In genomic region chr10:106982248-106982647, GRCh38 we compare ENCODE assay signal across 29 cellular contexts.
"Had no signal": no experiment of that assay in that cellular context is flagged by ENCODE, and none has a peak within 500 bp of the region (broad histone marks: within the 10 kb centered on the region; RNA-seq: fewer than 3 reads in every experiment).

No MANE protein-coding gene starts in this region.

- H3K9me3 ChIP-seq: neutrophil, pancreas, prostate gland, right atrium auricular region, spleen, suprapubic skin, testis, tibial nerve, upper lobe of left lung, vagina had no signal

- H3K4me1 Mint-ChIP-seq: naive thymus-derived CD8-positive, alpha-beta T cell; stimulated activated memory B cell treated with anti-CD40 and anti-IgM and Interleukin-4, amounts not matched to agents 10 μg/mL and 1 μg/mL and 100 μg/mL, for 72 hours; stimulated activated naive CD8-positive, alpha-beta T cell treated with anti-CD3 and anti-CD28 coated beads, Interleukin-15, amount 100 ng/mL, for 72 hours had no signal

- H3K27me3 ChIP-seq: neutrophil, pancreas, right atrium auricular region, spleen, suprapubic skin, testis, tibial nerve, upper lobe of left lung, vagina had no signal

- H3K4me3 ChIP-seq: pancreas, prostate gland, right atrium auricular region, skin epidermis, smooth muscle cell, spleen, suprapubic skin, testis, tibial nerve, upper lobe of left lung, vagina had no signal

- H3K4me2 ChIP-seq: smooth muscle cell had no signal

- H3K4me3 Mint-ChIP-seq: naive thymus-derived CD8-positive, alpha-beta T cell; nephron progenitor cell; neural crest cell; stimulated activated memory B cell treated with anti-CD40 and anti-IgM and Interleukin-4, amounts not matched to agents 10 μg/mL and 1 μg/mL and 100 μg/mL, for 72 hours; stimulated activated naive CD8-positive, alpha-beta T cell treated with anti-CD3 and anti-CD28 coated beads, Interleukin-15, amount 100 ng/mL, for 72 hours had no signal

- H3K27me3 Mint-ChIP-seq: naive thymus-derived CD8-positive, alpha-beta T cell; stimulated activated memory B cell treated with anti-CD40 and anti-IgM and Interleukin-4, amounts not matched to agents 10 μg/mL and 1 μg/mL and 100 μg/mL, for 72 hours; stimulated activated naive CD8-positive, alpha-beta T cell treated with anti-CD3 and anti-CD28 coated beads, Interleukin-15, amount 100 ng/mL, for 72 hours had no signal

- H3K27ac Mint-ChIP-seq: naive thymus-derived CD8-positive, alpha-beta T cell; nephron progenitor cell; stimulated activated memory B cell treated with anti-CD40 and anti-IgM and Interleukin-4, amounts not matched to agents 10 μg/mL and 1 μg/mL and 100 μg/mL, for 72 hours; stimulated activated naive CD8-positive, alpha-beta T cell treated with anti-CD3 and anti-CD28 coated beads, Interleukin-15, amount 100 ng/mL, for 72 hours had no signal

- H3K36me3 Mint-ChIP-seq: naive thymus-derived CD8-positive, alpha-beta T cell; stimulated activated memory B cell treated with anti-CD40 and anti-IgM and Interleukin-4, amounts not matched to agents 10 μg/mL and 1 μg/mL and 100 μg/mL, for 72 hours had no signal

- H3K9me3 Mint-ChIP-seq: nephron progenitor cell; neural crest cell; stimulated activated memory B cell treated with anti-CD40 and anti-IgM and Interleukin-4, amounts not matched to agents 10 μg/mL and 1 μg/mL and 100 μg/mL, for 72 hours; stimulated activated naive CD8-positive, alpha-beta T cell treated with anti-CD3 and anti-CD28 coated beads, Interleukin-15, amount 100 ng/mL, for 72 hours had no signal

- ATAC-seq: naive thymus-derived CD8-positive, alpha-beta T cell; pancreas; sciatic nerve; stimulated activated memory B cell treated with anti-CD40 and anti-IgM and Interleukin-4, amounts not matched to agents 10 μg/mL and 1 μg/mL and 100 μg/mL, for 72 hours; stimulated activated naive CD8-positive, alpha-beta T cell treated with anti-CD3 and anti-CD28 coated beads, Interleukin-15, amount 100 ng/mL, for 72 hours; stimulated activated naive CD8-positive, alpha-beta T cell treated with anti-CD3 and anti-CD28 coated beads, Interleukin-15, Interleukin-2, amounts not matched to agents 100 U/mL and 50 U/mL, for 24 hours had no signal

- H3K4me1 ChIP-seq: prostate gland, right atrium auricular region, spleen, suprapubic skin, testis, upper lobe of left lung, vagina had no signal

- H3K36me3 ChIP-seq: neutrophil, pancreas, prostate gland, right atrium auricular region, spleen, suprapubic skin, tibial nerve, upper lobe of left lung, vagina had no signal

- DNase-seq: naive thymus-derived CD8-positive, alpha-beta T cell; nephron progenitor cell; nucleus accumbens; pancreas; retina; spleen; stimulated activated CD4-positive, alpha-beta T cell treated with anti-CD3 and anti-CD28 coated beads, Interleukin-12 subunit alpha, Interleukin-12 subunit beta, amount 100 ng/mL, for 4 hours; stimulated activated CD4-positive, alpha-beta T cell treated with anti-CD3 and anti-CD28 coated beads, Interleukin-1b, Interleukin-23, amount 100 ng/mL, for 48 hours; stimulated activated CD4-positive, alpha-beta T cell treated with anti-CD3 and anti-CD28 coated beads, Interleukin-4, amount 100 ng/mL, for 1 hour; stimulated activated CD4-positive, alpha-beta T cell treated with anti-CD3 and anti-CD28 coated beads, Interleukin-4, amount 100 ng/mL, for 4 hours; stimulated activated CD8-positive, alpha-beta memory T cell treated with anti-CD3 and anti-CD28 coated beads, Interleukin-4, amount 100 ng/mL, for 48 hours; stimulated activated naive CD4-positive, alpha-beta T cell; stimulated activated naive CD8-positive, alpha-beta T cell treated with anti-CD3 and anti-CD28 coated beads, Interleukin-15, amount 100 ng/mL, for 72 hours; stimulated activated naive CD8-positive, alpha-beta T cell treated with anti-CD3 and anti-CD28 coated beads, Interleukin-15, Interleukin-2, amounts not matched to agents 100 U/mL and 50 U/mL, for 24 hours; substantia nigra; testis; trophoblast cell; upper lobe of left lung had no signal

- H3K27ac ChIP-seq: neutrophil, pancreas, prostate gland, right atrium auricular region, skin epidermis, spleen, suprapubic skin, testis, upper lobe of left lung, vagina had no signal
